ENCODE assay signal across 12 cellular contexts in genomic region chr20:8777866-8778265, GRCh38.
"Had no signal": no experiment of that assay in that cellular context is flagged by ENCODE, and none has a peak within 500 bp of the region (broad histone marks: within the 10 kb centered on the region; RNA-seq: fewer than 3 reads in every experiment).

No MANE protein-coding gene starts in this region.

- FAIRE-seq: astrocyte, urothelium cell line had no signal

- ATAC-seq: activated naive CD8-positive, alpha-beta T cell treated with anti-CD3 and anti-CD28 coated beads, Interleukin-2, amount 50 U/mL, for 24 hours; left ventricle myocardium superior; stimulated activated effector memory CD8-positive, alpha-beta T cell treated with anti-CD3 and anti-CD28 coated beads, Interleukin-12 subunit alpha, Interleukin-12 subunit beta, amount 100 ng/mL, for 72 hours had no signal

- H3K27me3 ChIP-seq: dorsolateral prefrontal cortex had no signal

- H3K4me3 ChIP-seq: dorsolateral prefrontal cortex had no signal

- DNase-seq: activated CD4-positive, CD25-positive, alpha-beta regulatory T cell treated with anti-CD3 and anti-CD28 coated beads, Interleukin-2, amount 50 U/mL, for 72 hours; activated naive CD4-positive, alpha-beta T cell treated with Interleukin-2 at 50 U/mL for 16 hours; activated naive CD8-positive, alpha-beta T cell treated with anti-CD3 and anti-CD28 coated beads, Interleukin-2, amount 50 U/mL, for 24 hours; dorsolateral prefrontal cortex; endodermal cell; erythroblast; hypothalamus; kidney glomerular epithelial cell; left ventricle myocardium superior had no signal
